ENCODE assay signal across 1 cellular context in the genomic region with DNA sequence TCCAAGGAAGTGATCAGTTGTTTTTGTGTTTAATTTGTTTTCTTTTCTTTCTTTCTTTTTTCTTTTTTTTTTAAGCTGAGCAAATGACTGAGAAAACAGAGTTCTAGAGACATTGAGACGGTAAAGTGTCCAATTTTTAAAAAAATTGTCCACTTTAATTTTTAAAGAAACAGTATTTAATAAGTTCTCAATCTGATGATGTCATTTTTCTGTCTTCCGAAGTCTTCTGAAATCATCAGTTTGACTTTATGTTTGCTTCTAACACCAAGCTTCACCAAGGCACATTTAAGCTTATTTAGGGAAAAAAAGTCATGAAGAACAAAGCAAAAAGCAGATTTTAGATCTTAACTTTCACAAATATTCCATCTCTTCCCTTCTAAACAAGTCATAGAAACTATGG.
TF ChIP-seq lines count a peak whose summit lies in the region.

No MANE protein-coding gene starts in this region.

TF ChIP-seq in GM12878, 131 proteins besides CTCF, POLR2A, EP300 and RAD21 (continued from another document):
- TF ChIP-seq ZNF687 (IDR thresholded peaks at IDR 0.05): no peak
- TF ChIP-seq JUND (IDR thresholded peaks at IDR 0.05; ENCODE audit: low read depth, low read length): no peak
- TF ChIP-seq LARP7 (IDR thresholded peaks at IDR 0.05): no peak
TF ChIP-seq in GM12878: peak in this region for 1.
